8 cellular contexts compared by ENCODE assay signal in genomic region chr10:123474700-123475099, GRCh38.
"Had no signal": no experiment of that assay in that cellular context is flagged by ENCODE, and none has a peak within 500 bp of the region (broad histone marks: within the 10 kb centered on the region; RNA-seq: fewer than 3 reads in every experiment).

No MANE protein-coding gene starts in this region.

- H3K27ac Mint-ChIP-seq: GM23338, HFFc6, IgD-negative memory B cell had no signal

- H3K4me2 ChIP-seq: GM23338 had no signal

- H3K27me3 Mint-ChIP-seq: IgD-negative memory B cell had no signal

- H3K9me3 Mint-ChIP-seq: GM23338, IgD-negative memory B cell had no signal

- H3K4me3 Mint-ChIP-seq: GM23338, HFFc6, IgD-negative memory B cell had no signal

- H3K4me1 ChIP-seq: HAP-1 had no signal

- H3K4me3 ChIP-seq: GM23338, HAP-1 had no signal

- H3K36me3 ChIP-seq: HAP-1 had no signal

- H3K36me3 Mint-ChIP-seq: IgD-negative memory B cell had no signal

- DNase-seq: H7, HFFc6 had no signal

- H3K27ac ChIP-seq: HL-60 had no signal

- ATAC-seq: GM23338, HCT116, HepG2 had no signal

- H2AFZ ChIP-seq: GM23338 had no signal

- H3K9me3 ChIP-seq: HAP-1 had no signal
